In the genomic region with DNA sequence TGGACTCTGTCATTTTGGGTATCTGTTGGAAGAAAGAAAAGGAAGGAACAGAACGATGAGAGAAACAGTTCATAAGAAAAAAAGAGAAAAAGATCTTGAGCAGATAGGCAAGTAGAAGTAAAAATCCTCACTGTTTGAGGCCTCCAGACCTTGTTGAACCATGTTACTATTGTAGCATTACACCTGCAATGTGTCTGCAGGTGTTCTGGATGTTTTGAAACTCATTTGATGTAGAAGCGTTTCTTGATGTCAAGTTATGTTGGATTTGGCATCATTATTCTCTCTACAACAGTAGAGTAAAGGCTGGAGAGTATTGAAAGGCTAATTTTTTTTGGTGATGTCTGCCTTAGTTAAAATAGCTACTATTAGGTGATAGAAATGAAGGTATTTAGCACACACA, we compare ENCODE assay signal across 28 cellular contexts.
A peak's percentile ranks its signal among the peaks of the same experiment; 100 is the strongest.
DNase-seq lines count a peak whose midpoint lies in the region; ATAC-seq and TF ChIP-seq lines count a peak whose summit lies in the region.
"Had no signal": no experiment of that assay in that cellular context is flagged by ENCODE, and none has a peak within 500 bp of the region (broad histone marks: within the 10 kb centered on the region; RNA-seq: fewer than 3 reads in every experiment).

No MANE protein-coding gene starts in this region.

- no peaks in the 10 kb centered on the region for H3K27me3 Mint-ChIP-seq in naive B cell
- H3K27me3 Mint-ChIP-seq: activated CD4-positive, alpha-beta T cell treated with anti-CD3 and anti-CD28 coated beads, Interleukin-2, amount 10 ng/mL, durations not matched to agents 24 days and 14 days; activated CD8-positive, alpha-beta memory T cell treated with anti-CD3 and anti-CD28 coated beads, Interleukin-2, amount 10 ng/mL, durations not matched to agents 7 days and 5 days; activated naive CD8-positive, alpha-beta T cell treated with anti-CD3 and anti-CD28 coated beads, Interleukin-2, amount 50 U/mL, for 24 hours; stimulated activated naive B cell treated with anti-CD40 and anti-IgM and Interleukin-4, amounts not matched to agents 10 μg/mL and 1 μg/mL and 100 μg/mL, for 72 hours had no signal

- ATAC-seq in GM18517 (IDR thresholded peaks at IDR 0.05; ENCODE audit: unreplicated experiment), result peak; percentile 16
- ATAC-seq in GM21825 (IDR thresholded peaks at IDR 0.05; ENCODE audit: unreplicated experiment), result peak; percentile 12
- peak in 1 of 2 donors; percentile 13 for ATAC-seq in naive B cell (ENCODE audit: low read depth in 2 of 2)
- ATAC-seq in HG02588 (IDR thresholded peaks at IDR 0.05; ENCODE audit: unreplicated experiment), result no peak
- ATAC-seq in GM19467 (IDR thresholded peaks at IDR 0.05; ENCODE audit: unreplicated experiment), result no peak
- ATAC-seq: activated CD8-positive, alpha-beta memory T cell treated with anti-CD3 and anti-CD28 coated beads, Interleukin-2, amount 10 ng/mL, durations not matched to agents 7 days and 5 days; activated naive CD8-positive, alpha-beta T cell treated with anti-CD3 and anti-CD28 coated beads, Interleukin-2, amount 50 U/mL, for 24 hours; gastrocnemius medialis; left colon had no signal

- H3K36me3 ChIP-seq in KMS-11 (ENCODE audit: insufficient read depth), result no peaks in the 10 kb centered on the region
- H3K36me3 ChIP-seq: BLaER1, gastrocnemius medialis, Peyer's patch, WERI-Rb-1 had no signal

- H3K27ac ChIP-seq in KMS-11, result peak overlapping the region; percentile 29
- H3K27ac ChIP-seq: BLaER1, gastrocnemius medialis, HL-60, WERI-Rb-1 had no signal

- peak overlapping the region; percentile 7 to 96 (median 42) for H3K27ac Mint-ChIP-seq in naive B cell
- H3K27ac Mint-ChIP-seq: activated CD4-positive, alpha-beta T cell treated with anti-CD3 and anti-CD28 coated beads, Interleukin-2, amount 10 ng/mL, durations not matched to agents 24 days and 14 days; activated CD8-positive, alpha-beta memory T cell treated with anti-CD3 and anti-CD28 coated beads, Interleukin-2, amount 10 ng/mL, durations not matched to agents 7 days and 5 days; activated naive CD8-positive, alpha-beta T cell treated with anti-CD3 and anti-CD28 coated beads, Interleukin-2, amount 50 U/mL, for 24 hours; immature natural killer cell; stimulated activated naive B cell treated with anti-CD40 and anti-IgM and Interleukin-4, amounts not matched to agents 10 μg/mL and 1 μg/mL and 100 μg/mL, for 72 hours had no signal

- no peaks in the 10 kb centered on the region for H3K27me3 ChIP-seq in KMS-11 (ENCODE audit: insufficient read depth, low read depth)
- H3K27me3 ChIP-seq: BLaER1, gastrocnemius medialis, Peyer's patch had no signal

- H3K4me2 ChIP-seq in KMS-11, result peak overlapping the region; percentile 66
- H3K4me2 ChIP-seq: BLaER1 had no signal

- H3K36me3 Mint-ChIP-seq in naive B cell, result no peaks in the 10 kb centered on the region
- H3K36me3 Mint-ChIP-seq: activated CD8-positive, alpha-beta memory T cell treated with anti-CD3 and anti-CD28 coated beads, Interleukin-2, amount 10 ng/mL, durations not matched to agents 7 days and 5 days; immature natural killer cell; stimulated activated naive B cell treated with anti-CD40 and anti-IgM and Interleukin-4, amounts not matched to agents 10 μg/mL and 1 μg/mL and 100 μg/mL, for 72 hours had no signal

- H3K9ac ChIP-seq in KMS-11, result peak overlapping the region; percentile 5; the same call in 1 of the 2 replicates
- H3K9ac ChIP-seq: BLaER1 had no signal

- peaks cover 10 to 33% (median 25%) of the 10 kb centered on the region in 3 donors for H3K4me1 Mint-ChIP-seq in naive B cell
- H3K4me1 Mint-ChIP-seq: immature natural killer cell had no signal

- H3K9me3 Mint-ChIP-seq in naive B cell, result no peaks in the 10 kb centered on the region
- H3K9me3 Mint-ChIP-seq: activated naive CD8-positive, alpha-beta T cell treated with anti-CD3 and anti-CD28 coated beads, Interleukin-2, amount 50 U/mL, for 24 hours; immature natural killer cell had no signal

- peaks cover 23% of the 10 kb centered on the region; the same call in 1 of the 2 replicates for H3K79me2 ChIP-seq in KMS-11 (ENCODE audit: insufficient read depth, low read depth)

- H2AFZ ChIP-seq in KMS-11 (ENCODE audit: low read depth), result no peak overlapping the region

- peaks cover 95% of the 10 kb centered on the region for H3K4me1 ChIP-seq in KMS-11 (ENCODE audit: low read depth, poor library complexity, severe bottlenecking)
- H3K4me1 ChIP-seq: Caco-2, gastrocnemius medialis, Peyer's patch had no signal

- no peak for TF ChIP-seq CTCF in KMS-11 (conservative IDR thresholded peaks at IDR 0.05; ENCODE audit: low read depth, low read length)

- no peaks in the 10 kb centered on the region for H4K20me1 ChIP-seq in KMS-11 (ENCODE audit: insufficient read depth)
- H4K20me1 ChIP-seq: BLaER1 had no signal

- no peak for DNase-seq in naive B cell
- no peak for DNase-seq in COLO668 (lab: John Stamatoyannopoulos, UW; ENCODE audit: unreplicated experiment)
- no peak for DNase-seq in activated CD4-positive, alpha-beta T cell treated with anti-CD3 and anti-CD28 coated beads, Interleukin-2, amount 50 U/mL, for 1 hour
- DNase-seq: activated CD4-positive, alpha-beta T cell treated with anti-CD3 and anti-CD28 coated beads, Interleukin-2, amount 10 ng/mL, durations not matched to agents 24 days and 14 days; activated CD8-positive, alpha-beta memory T cell treated with anti-CD3 and anti-CD28 coated beads, Interleukin-2, amount 10 ng/mL, durations not matched to agents 7 days and 5 days; activated naive CD8-positive, alpha-beta T cell treated with anti-CD3 and anti-CD28 coated beads, Interleukin-2, amount 50 U/mL, for 24 hours; activated T-cell treated with anti-CD3 and anti-CD28 coated beads, Interleukin-2, amount 50 U/mL, for 48 hours; Caco-2; gastrocnemius medialis; GDM1; hippocampal formation; immature natural killer cell; Kasumi-1; left colon; mesenchymal stem cell; NCI-H1930; NCI-H526; Peyer's patch; stimulated activated naive B cell treated with anti-CD40 and anti-IgM and Interleukin-4, amounts not matched to agents 10 μg/mL and 1 μg/mL and 100 μg/mL, for 72 hours; T1000; WERI-Rb-1 had no signal

- H3K4me3 ChIP-seq in KMS-11 (IDR thresholded peaks at IDR 0.05; ENCODE audit: insufficient read depth, low read depth, low read length), result no peak overlapping the region
- H3K4me3 ChIP-seq: BLaER1, gastrocnemius medialis, Peyer's patch had no signal

- peak overlapping the region; percentile 4 to 84 (median 58) for H3K4me3 Mint-ChIP-seq in naive B cell
- H3K4me3 Mint-ChIP-seq: activated CD4-positive, alpha-beta T cell treated with anti-CD3 and anti-CD28 coated beads, Interleukin-2, amount 10 ng/mL, durations not matched to agents 24 days and 14 days; activated CD8-positive, alpha-beta memory T cell treated with anti-CD3 and anti-CD28 coated beads, Interleukin-2, amount 10 ng/mL, durations not matched to agents 7 days and 5 days; activated naive CD8-positive, alpha-beta T cell treated with anti-CD3 and anti-CD28 coated beads, Interleukin-2, amount 50 U/mL, for 24 hours; immature natural killer cell had no signal

Comparison
In these comparisons a context has a peak if more than half of its experiments do, and no peak if none do; other contexts are left out.
1. ATAC-seq: peak in GM18517 (single experiment) and GM21825 (single experiment); none in HG02588 (single experiment) and GM19467 (single experiment).